In genomic region chr17:10821770-10822169, GRCh38 we compare ENCODE assay signal across 8 cellular contexts. TPM values are rescaled to one million over a fixed set of nuclear protein-coding genes. Genes with fewer than 3 reads are reported as not detected.
"Had no signal": no experiment of that assay in that cellular context is flagged by ENCODE, and none has a peak within 500 bp of the region (broad histone marks: within the 10 kb centered on the region; RNA-seq: fewer than 3 reads in every experiment).

No MANE protein-coding gene starts in this region.

- DNase-seq: GF-D8 had no signal

- FAIRE-seq: G401.6, GM12878, GM12891, GM12892, GM18507, GM19239 had no signal

- ATAC-seq: GM12878 had no signal

- H3K4me3 ChIP-seq: GM12878 had no signal

RNA-seq across cellular contexts. Expression of gene PIRT, which starts 16.1 kb away (rescaled TPM):
- total RNA-seq: G401, GM12878 had no signal
- polyA plus RNA-seq: GM12878 had no signal

RNA-seq across cellular contexts. Expression of gene TMEM238L, which starts 17.9 kb away (rescaled TPM):
- total RNA-seq: G401, GM12878 had no signal
- polyA plus RNA-seq: GM12878 had no signal
